ENCODE assay signal across 21 cellular contexts in the genomic region with DNA sequence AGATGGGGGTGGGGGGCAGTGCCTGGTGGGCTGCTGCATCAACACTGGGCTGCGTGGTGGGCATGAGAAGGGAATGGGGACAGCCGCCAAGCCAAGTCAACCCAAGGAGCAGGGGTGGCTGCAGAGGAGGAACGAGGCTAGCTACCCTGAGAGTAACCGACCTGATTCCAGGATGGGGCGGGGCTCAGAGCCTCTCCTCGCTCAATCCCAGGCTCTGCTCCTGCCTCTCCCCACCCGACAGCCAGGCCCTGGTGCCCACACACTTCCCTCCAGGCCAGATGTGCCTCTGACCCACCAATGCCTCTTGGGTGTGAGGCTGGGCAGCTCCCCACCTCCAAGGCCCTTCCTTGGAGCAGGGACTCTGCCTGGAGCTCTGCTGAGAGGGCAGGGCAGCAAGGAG. TPM values are rescaled to one million over a fixed set of nuclear protein-coding genes. Genes with fewer than 3 reads are reported as not detected.
"Had no signal": no experiment of that assay in that cellular context is flagged by ENCODE, and none has a peak within 500 bp of the region (broad histone marks: within the 10 kb centered on the region; RNA-seq: fewer than 3 reads in every experiment).

No MANE protein-coding gene starts in this region.

- H3K9me3 Mint-ChIP-seq: activated CD8-positive, alpha-beta T cell treated with anti-CD3 and anti-CD28 coated beads for 36 hours; activated naive CD4-positive, alpha-beta T cell treated with anti-CD3 and anti-CD28 coated beads, Interleukin-2, amount 10 ng/mL, durations not matched to agents 7 days and 5 days; activated T-cell treated with anti-CD3 and anti-CD28 coated beads, Interleukin-2, amount 50 U/mL, for 24 hours; dendritic cell treated with granulocyte-macrophage colony-stimulating factor and Interleukin-4, amounts not matched to agents 40 ng/mL and 50 ng/mL, for 4 days had no signal

- ATAC-seq: activated CD8-positive, alpha-beta T cell treated with anti-CD3 and anti-CD28 coated beads for 36 hours; heart right ventricle; left ventricle myocardium superior had no signal

- H3K9me3 ChIP-seq: esophagus muscularis mucosa, heart right ventricle, SK-N-SH, tibial nerve had no signal

- H3K4me3 ChIP-seq: heart right ventricle, tibial nerve had no signal

- H3K4me3 Mint-ChIP-seq: activated CD8-positive, alpha-beta T cell treated with anti-CD3 and anti-CD28 coated beads for 36 hours; dendritic cell treated with granulocyte-macrophage colony-stimulating factor and Interleukin-4, amounts not matched to agents 40 ng/mL and 50 ng/mL, for 4 days had no signal

- DNase-seq: activated CD4-positive, CD25-positive, alpha-beta regulatory T cell treated with anti-CD3 and anti-CD28 coated beads, Interleukin-2, amount 50 U/mL, for 72 hours; activated CD8-positive, alpha-beta T cell treated with anti-CD3 and anti-CD28 coated beads for 36 hours; activated effector memory CD4-positive, alpha-beta T cell treated with Interleukin-2 at 50 U/mL for 16 hours; activated naive CD4-positive, alpha-beta T cell treated with anti-CD3 and anti-CD28 coated beads, Interleukin-2, amount 10 ng/mL, durations not matched to agents 7 days and 5 days; activated T-cell treated with anti-CD3 and anti-CD28 coated beads, Interleukin-2, amount 50 U/mL, for 24 hours; effector memory CD4-positive, alpha-beta T cell; heart right ventricle; kidney glomerular epithelial cell; left ventricle myocardium superior; SK-N-SH; stimulated activated CD4-positive, alpha-beta T cell treated with anti-CD3 and anti-CD28 coated beads, Interleukin-12 subunit alpha, Interleukin-12 subunit beta, amount 100 ng/mL, for 4 hours; stimulated activated CD4-positive, alpha-beta T cell treated with anti-CD3 and anti-CD28 coated beads, Interleukin-1b, Interleukin-23, amount 100 ng/mL, for 48 hours; stimulated activated CD8-positive, alpha-beta memory T cell treated with anti-CD3 and anti-CD28 coated beads, Interleukin-4, amount 100 ng/mL, for 48 hours; stimulated activated naive CD4-positive, alpha-beta T cell had no signal

- H3K27ac Mint-ChIP-seq: activated CD8-positive, alpha-beta T cell treated with anti-CD3 and anti-CD28 coated beads for 36 hours; activated naive CD4-positive, alpha-beta T cell treated with anti-CD3 and anti-CD28 coated beads, Interleukin-2, amount 10 ng/mL, durations not matched to agents 7 days and 5 days; activated T-cell treated with anti-CD3 and anti-CD28 coated beads, Interleukin-2, amount 50 U/mL, for 24 hours; dendritic cell treated with granulocyte-macrophage colony-stimulating factor and Interleukin-4, amounts not matched to agents 40 ng/mL and 50 ng/mL, for 4 days had no signal

- FAIRE-seq: astrocyte, bronchial epithelial cell, endothelial cell of umbilical vein had no signal

- H3K9ac ChIP-seq: SK-N-SH had no signal

- H3K27ac ChIP-seq: heart right ventricle, tibial nerve had no signal

- H3K36me3 ChIP-seq: heart right ventricle, tibial nerve had no signal

RNA-seq across cellular contexts. Expression of a gene that starts 2.7 kb away (rescaled TPM):
- total RNA-seq: endothelial cell of umbilical vein, heart right ventricle, left ventricle myocardium superior, subcutaneous adipose tissue had no signal
